Comparison of ENCODE assay signal across 23 cellular contexts in the genomic region with DNA sequence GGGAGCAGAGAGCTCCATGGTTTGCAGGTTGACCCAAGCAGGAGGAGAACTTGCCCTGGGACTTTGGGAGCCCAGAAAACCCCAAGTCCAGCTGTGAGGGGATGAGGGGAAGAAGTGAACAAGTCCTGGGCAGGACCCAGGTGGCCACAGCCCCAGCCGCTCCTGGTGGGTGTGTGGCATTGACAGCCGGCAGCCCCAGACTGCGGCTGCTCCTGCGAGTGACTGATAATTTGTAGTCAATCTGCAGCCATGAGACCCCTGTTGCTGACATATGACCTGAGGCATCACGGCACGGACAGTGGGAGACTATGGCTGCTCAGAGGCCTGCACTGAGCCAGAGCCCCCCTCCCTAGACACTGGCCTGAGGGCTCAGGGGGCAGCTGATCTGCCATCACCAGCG.
"Had no signal": no experiment of that assay in that cellular context is flagged by ENCODE, and none has a peak within 500 bp of the region (broad histone marks: within the 10 kb centered on the region; RNA-seq: fewer than 3 reads in every experiment).

No MANE protein-coding gene starts in this region.

- H3K9me2 ChIP-seq: SK-N-SH had no signal

- DNase-seq: KBM-7, MG63, NCI-H1092, NCI-H1105 treated with DMSO at 0.1 percent for 48 hours, NCI-H1417 treated with DMSO at 0.1 percent for 48 hours, NCI-H146, NCI-H1694 treated with DMSO at 0.1 percent for 48 hours, NCI-H1930, NCI-H2081 treated with DMSO at 0.1 percent for 48 hours, NCI-H2171, NCI-H226, NCI-H446, NCI-H510A, NCI-H524 treated with DMSO at 0.1 percent for 48 hours, NCI-H69, NCI-H774, RPMI8226, SHP77, SW 1271 had no signal

- H3K9me3 ChIP-seq: MG63, SK-N-SH had no signal

- H3K4me2 ChIP-seq: SK-N-SH had no signal

- H3K9ac ChIP-seq: SK-N-SH had no signal

- H3K27me3 ChIP-seq: MG63 had no signal

- H3K27ac ChIP-seq: HL-60 had no signal

- H3K4me3 ChIP-seq: MG63 had no signal

- FAIRE-seq: HTR-8/SVneo, RCC 7860 had no signal

- H3K36me3 ChIP-seq: MG63 had no signal
